In genomic region chr15:50876989-50877360, GRCh38 we compare ENCODE assay signal across 8 cellular contexts. TPM values are rescaled to one million over a fixed set of nuclear protein-coding genes. Genes with fewer than 3 reads are reported as not detected.
DNase-seq lines count a peak whose midpoint lies in the region; ATAC-seq, FAIRE-seq and TF ChIP-seq lines count a peak whose summit lies in the region.

No MANE protein-coding gene starts in this region.

- H3K36me3 Mint-ChIP-seq in chondrocyte (ENCODE audit: low read depth), result no peaks in the 10 kb centered on the region

- H3K27ac Mint-ChIP-seq in chondrocyte (ENCODE audit: unreplicated experiment), result peak overlapping the region; percentile 86

- peaks cover 5% of the 10 kb centered on the region for H3K27me3 Mint-ChIP-seq in chondrocyte (ENCODE audit: low read depth)

- peak overlapping the region; percentile 43 for H3K27ac ChIP-seq in A673 (ENCODE audit: low read depth, low read length, poor library complexity, severe bottlenecking)

- H3K4me1 Mint-ChIP-seq in chondrocyte (ENCODE audit: low read depth), result peaks cover 34% of the 10 kb centered on the region

- peak; percentile 90 for DNase-seq in A673 (ENCODE audit: low spot score)
- no peak for DNase-seq in GM19239 (ENCODE audit: insufficient read length, low spot score)
- DNase-seq in NCI-H2227 treated with DMSO at 0.1 percent for 48 hours (lab: John Stamatoyannopoulos, UW), result peak; percentile 45
- DNase-seq in activated CD4-positive, alpha-beta T cell treated with anti-CD3 and anti-CD28 coated beads for 24 hours (ENCODE audit: low read depth in 2 of 2), result peak; percentile 42 to 74
- no peak for DNase-seq in chondrocyte (ENCODE audit: low spot score)
- peak; percentile 88 for DNase-seq in left kidney (ENCODE audit: low read depth, low spot score)
- DNase-seq in stimulated activated CD4-positive, alpha-beta T cell treated with anti-CD3 and anti-CD28 coated beads, Interleukin-1b, Interleukin-23, amount 100 ng/mL, for 24 hours (ENCODE audit: low read depth in 4 of 4, low spot score in 1 of 4), result peak; percentile 41 to 69 (median 50)

- no peaks in the 10 kb centered on the region for H3K9me3 Mint-ChIP-seq in chondrocyte (ENCODE audit: low read depth)

- H3K4me3 ChIP-seq in A673 (ENCODE audit: low read depth, low read length, poor library complexity, severe bottlenecking), result peak overlapping the region; percentile 32

- no peak for ATAC-seq in GM19397 (IDR thresholded peaks at IDR 0.05; ENCODE audit: unreplicated experiment)

- TF ChIP-seq CTCF in A673 (conservative IDR thresholded peaks at IDR 0.05; ENCODE audit: low read depth, low read length), result peak; percentile 95
- TF ChIP-seq CTCF in chondrocyte (IDR thresholded peaks at IDR 0.05), result peak; percentile 98

- POLR2A ChIA-PET in A673 (lab: Charles Lee; ENCODE audit: low non-redundant PET), result no interaction called here

- CTCF ChIA-PET in A673 (lab: Charles Lee), result interaction anchor here (0.5 to 0.7 kb wide), 3 partner anchors 43 to 860 kb away, joined by 4 to 5 read pairs (median 5); no protein-coding TSS in a partner anchor

- peak; percentile 79 for FAIRE-seq in GM19239 (lab: Jason Lieb, UNC)

- H3K4me1 ChIP-seq in A673 (ENCODE audit: insufficient read depth, low read length, poor library complexity, severe bottlenecking), result peaks cover 27% of the 10 kb centered on the region

- no TSS peak for BruUV-seq in A673 (replicated peaks; lab: Mats Ljungman, UMichigan)

- no peaks in the 10 kb centered on the region for H3K27me3 ChIP-seq in A673 (replicated peaks; ENCODE audit: insufficient read depth, low read depth, low read length, poor library complexity)

- no peaks in the 10 kb centered on the region for H3K36me3 ChIP-seq in A673 (ENCODE audit: insufficient read depth, low read length, poor library complexity, severe bottlenecking)

- intact Hi-C loops in A673 (cut with micrococcal nuclease; ENCODE audit: unreplicated experiment), result loop anchor here (2.0 to 10.0 kb wide), 3 partner anchors 112 to 522 kb away; partner anchors contain the start of genes GABPB1 and SPPL2A

- no peaks in the 10 kb centered on the region for H3K9me3 ChIP-seq in A673 (ENCODE audit: low read depth, low read length, poor library complexity, severe bottlenecking)

- H3K4me3 Mint-ChIP-seq in chondrocyte (ENCODE audit: unreplicated experiment), result peak overlapping the region; percentile 66

RNA-seq across cellular contexts. Expression of gene AP4E1, which starts 31.5 kb away (rescaled TPM):
- total RNA-seq in A673 (2021) (13.7 and 13.9 TPM in 2 replicates), chondrocyte (12.0 to 13.2 TPM (median 13.1 TPM) in 3 replicates)

Comparison
In these comparisons a context has a peak if more than half of its experiments do, and no peak if none do; other contexts are left out.
1. DNase-seq: peak in A673 (single experiment), NCI-H2227 treated with DMSO at 0.1 percent for 48 hours (single experiment), activated CD4-positive, alpha-beta T cell treated with anti-CD3 and anti-CD28 coated beads for 24 hours (2 of 2), left kidney (single experiment) and stimulated activated CD4-positive, alpha-beta T cell treated with anti-CD3 and anti-CD28 coated beads, Interleukin-1b, Interleukin-23, amount 100 ng/mL, for 24 hours (4 of 4); none in GM19239 (single experiment) and chondrocyte (single experiment).